Comparison of ENCODE assay signal across 8 cellular contexts in genomic region chr2:74835831-74836674, GRCh38. TPM values are rescaled to one million over a fixed set of nuclear protein-coding genes. Genes with fewer than 3 reads are reported as not detected.
DNase-seq lines count a peak whose midpoint lies in the region; ATAC-seq and TF ChIP-seq lines count a peak whose summit lies in the region.

No MANE protein-coding gene starts in this region.

- H3K4me3 ChIP-seq in left ventricle myocardium inferior, result peak overlapping the region; percentile 81
- peak overlapping the region; percentile 69 for H3K4me3 ChIP-seq in astrocyte of the cerebellum (ENCODE audit: low read depth, low read length)
- peak overlapping the region; percentile 56 to 87 (median 74) for H3K4me3 ChIP-seq in stomach

- TF ChIP-seq CTCF in left ventricle myocardium inferior (IDR thresholded peaks at IDR 0.05; ENCODE audit: borderline replicate concordance), result peak; percentile 77
- peak; percentile 85 for TF ChIP-seq CTCF in astrocyte of the cerebellum (IDR thresholded peaks at IDR 0.05; ENCODE audit: low read depth, low read length, missing control alignments)
- TF ChIP-seq CTCF in stomach (IDR thresholded peaks at IDR 0.05), result peak in 5 of 7 experiments; percentile 61 to 82 (median 67)

- H3K27ac ChIP-seq in left ventricle myocardium inferior (replicated peaks), result peak overlapping the region; percentile 64
- peak overlapping the region; percentile 76 to 84 (median 83) for H3K27ac ChIP-seq in stomach

- TF ChIP-seq POLR2A in stomach (IDR thresholded peaks at IDR 0.05), result no peak

- intact Hi-C loops in left ventricle myocardium inferior (cut with micrococcal nuclease) (no loop called here), Right ventricle myocardium inferior (cut with DNase I) (loop anchor here (2.0 kb wide), 1 partner anchor 29 kb away; no protein-coding TSS in a partner anchor), stomach (cut with DNase I; ENCODE audit: low total_unique reads) (no loop called here)

- no peak for TF ChIP-seq EP300 in stomach (IDR thresholded peaks at IDR 0.05)

- in situ Hi-C loops in astrocyte of the cerebellum (cut with HindIII; ENCODE audit: low sequenced_read_pairs), result no loop called here

- DNase-seq in left ventricle myocardium inferior, result no peak
- no peak for DNase-seq in Right ventricle myocardium inferior (ENCODE audit: missing footprints)
- DNase-seq in NCI-H69 (lab: John Stamatoyannopoulos, UW), result peak; percentile 68
- DNase-seq in astrocyte of the cerebellum (ENCODE audit: low read depth), result no peak
- DNase-seq in islet precursor cell, result peak; percentile 56
- DNase-seq in stomach, result no peak
- DNase-seq in activated effector memory CD4-positive, alpha-beta T cell treated with Interleukin-2 at 50 U/mL for 16 hours, result no peak

- H3K4me1 ChIP-seq in left ventricle myocardium inferior, result peaks cover 29% of the 10 kb centered on the region
- peaks cover 22 to 42% (median 34%) of the 10 kb centered on the region in 4 donors for H3K4me1 ChIP-seq in stomach

- H3K36me3 ChIP-seq in left ventricle myocardium inferior (no peaks in the 10 kb centered on the region), stomach (no peaks in the 10 kb centered on the region)

- H3K27me3 ChIP-seq in left ventricle myocardium inferior (ENCODE audit: low read depth) (peaks cover 43% of the 10 kb centered on the region), stomach (peaks cover 0 to 13% (median 9%) of the 10 kb centered on the region in 3 donors)

- ATAC-seq in Right ventricle myocardium inferior (no peak), HG03045 (IDR thresholded peaks at IDR 0.05; ENCODE audit: unreplicated experiment) (peak; percentile 18)

- WGBS in stomach, 5 donors, result 12 to 20% (median 18%) methylated on average over 15 of the region's 15 CpGs

- no peaks in the 10 kb centered on the region for H3K9me3 ChIP-seq in left ventricle myocardium inferior (replicated peaks)
- no peaks in the 10 kb centered on the region for H3K9me3 ChIP-seq in stomach

RNA-seq across cellular contexts. Expression of gene HK2, which starts 2.1 kb away (rescaled TPM):
- total RNA-seq in left ventricle myocardium inferior (19.0 TPM), Right ventricle myocardium inferior (5.4 TPM), stomach (10 to 100 TPM in 4 of 5 donors, 1 to 10 TPM in 1; 5.8 to 45.2 (median 19.7) TPM)
- 10 to 100 TPM in 1 of 3 donors, 1 to 10 TPM in 2; 4.8 to 14.4 (median 6.6) TPM for polyA plus RNA-seq in stomach

Comparison
In these comparisons a context has a peak if more than half of its experiments do, and no peak if none do; other contexts are left out.
1. DNase-seq: peak in NCI-H69 (single experiment) and islet precursor cell (single experiment); none in left ventricle myocardium inferior (single experiment), Right ventricle myocardium inferior (single experiment), astrocyte of the cerebellum (single experiment), stomach (single experiment) and activated effector memory CD4-positive, alpha-beta T cell treated with Interleukin-2 at 50 U/mL for 16 hours (single experiment).
2. Peak in every context shown above with its lines, with median percentiles within 50 percentile points of each other: H3K4me3 ChIP-seq and CTCF ChIP-seq.